9 cellular contexts compared by ENCODE assay signal in genomic region chr17:82053130-82053529, GRCh38. TPM values are rescaled to one million over a fixed set of nuclear protein-coding genes. Genes with fewer than 3 reads are reported as not detected.
A peak's percentile ranks its signal among the peaks of the same experiment; 100 is the strongest.
DNase-seq lines count a peak whose midpoint lies in the region; ATAC-seq and TF ChIP-seq lines count a peak whose summit lies in the region.
"Had no signal": no experiment of that assay in that cellular context is flagged by ENCODE, and none has a peak within 500 bp of the region (broad histone marks: within the 10 kb centered on the region; RNA-seq: fewer than 3 reads in every experiment).

No MANE protein-coding gene starts in this region.

- H3K79me2 ChIP-seq in DND-41 (ENCODE audit: insufficient read depth, low read length) (peaks cover 40% of the 10 kb centered on the region), PC-3 (ENCODE audit: low read length) (peaks cover 28% of the 10 kb centered on the region)

- H3K27ac ChIP-seq in DND-41 (ENCODE audit: low read length): no peak overlapping the region; the same call in 1 of the 2 replicates
- no peak overlapping the region for H3K27ac ChIP-seq in PC-3 (ENCODE audit: low read length)
- H3K27ac ChIP-seq in effector memory CD4-positive, alpha-beta T cell (ENCODE audit: insufficient read depth, low read length, poor library complexity, severe bottlenecking): no peak overlapping the region
- H3K27ac ChIP-seq in vagina: no peak overlapping the region

- peak overlapping the region; percentile 92 for H3K4me2 ChIP-seq in DND-41 (ENCODE audit: insufficient read depth, low read length)
- peak overlapping the region; percentile 99 for H3K4me2 ChIP-seq in PC-3 (ENCODE audit: low read length)

- H3K4me3 ChIP-seq in DND-41 (ENCODE audit: low read depth in 1 of 2, low read length in 2 of 2): peak overlapping the region in 1 of 2 experiments; percentile 99; a peak in 3 of 4 replicates
- H3K4me3 ChIP-seq in PC-3 (ENCODE audit: low read length): peak overlapping the region; percentile 100
- H3K4me3 ChIP-seq in effector memory CD4-positive, alpha-beta T cell (ENCODE audit: insufficient read depth, low read depth, low read length, poor library complexity, severe bottlenecking): peak overlapping the region; percentile 71
- H3K4me3 ChIP-seq in vagina: peak overlapping the region in 1 of 2 donors; percentile 72

- H3F3A ChIP-seq in PC-3 (ENCODE audit: low read length, unreplicated experiment): no peaks in the 10 kb centered on the region

- BruUV-seq in PC-3 (replicated peaks; lab: Mats Ljungman, UMichigan): TSS peak; percentile 22

- H3K9me3 ChIP-seq in DND-41 (ENCODE audit: insufficient read depth, low read length, severe bottlenecking) (no peaks in the 10 kb centered on the region), PC-3 (ENCODE audit: low read length) (no peaks in the 10 kb centered on the region), vagina (no peaks in the 10 kb centered on the region)
- no peaks in the 10 kb centered on the region for H3K9me3 ChIP-seq in effector memory CD4-positive, alpha-beta T cell (ENCODE audit: control insufficient read depth, low read length)

- H3K27me3 ChIP-seq in DND-41 (ENCODE audit: insufficient read depth, low read length, poor library complexity): no peaks in the 10 kb centered on the region
- no peaks in the 10 kb centered on the region for H3K27me3 ChIP-seq in PC-3 (ENCODE audit: low read length)
- H3K27me3 ChIP-seq in effector memory CD4-positive, alpha-beta T cell (replicated peaks; ENCODE audit: control insufficient read depth, insufficient read depth, low read length, poor library complexity, severe bottlenecking): no peaks in the 10 kb centered on the region
- H3K27me3 ChIP-seq in vagina: no peaks in the 10 kb centered on the region

- H3K27ac Mint-ChIP-seq in osteocyte (ENCODE audit: unreplicated experiment): no peak overlapping the region

- DNase-seq in DND-41 (no peak), PC-3 (no peak), osteocyte (ENCODE audit: extremely low spot score, unreplicated experiment) (no peak), activated gamma-delta T cell treated with Interleukin-2 at 50 U/mL for 16 hours (no peak), SW480 (ENCODE audit: low spot score) (no peak), vagina (ENCODE audit: extremely low spot score in 2 of 2) (no peak)
- no peak for DNase-seq in effector memory CD4-positive, alpha-beta T cell
- DNase-seq: mesendoderm had no signal

- ATAC-seq in DND-41 (ENCODE audit: insufficient read depth, low read depth) (no peak), PC-3 (no peak), GM18873 (IDR thresholded peaks at IDR 0.05; ENCODE audit: low FRiP score, unreplicated experiment) (no peak)

- POLR2A ChIA-PET in PC-3 (lab: Charles Lee; ENCODE audit: unreplicated experiment): no interaction called here

- TF ChIP-seq POLR2A in vagina (IDR thresholded peaks at IDR 0.05): no peak

- H3K36me3 Mint-ChIP-seq in osteocyte (ENCODE audit: unreplicated experiment): peaks cover 13% of the 10 kb centered on the region

- peaks cover 17% of the 10 kb centered on the region for H3K4me1 Mint-ChIP-seq in osteocyte (ENCODE audit: unreplicated experiment)

- H3K36me3 ChIP-seq in DND-41 (ENCODE audit: insufficient read depth, low read length) (peaks cover 70% of the 10 kb centered on the region), PC-3 (ENCODE audit: low read depth, low read length) (peaks cover 21% of the 10 kb centered on the region), vagina (peaks cover 0 to 57% of the 10 kb centered on the region in 2 donors)
- peaks cover 42% of the 10 kb centered on the region for H3K36me3 ChIP-seq in effector memory CD4-positive, alpha-beta T cell (ENCODE audit: control insufficient read depth, insufficient read depth, low read length)

- intact Hi-C loops in PC-3 (cut with micrococcal nuclease) (no loop called here), vagina (cut with DNase I) (no loop called here)

- no peaks in the 10 kb centered on the region for H3K27me3 Mint-ChIP-seq in osteocyte (ENCODE audit: unreplicated experiment)

- H2AFZ ChIP-seq in DND-41 (ENCODE audit: low read depth, low read length) (no peak overlapping the region), PC-3 (ENCODE audit: low read length) (no peak overlapping the region)

- H3K4me3 Mint-ChIP-seq in osteocyte (ENCODE audit: unreplicated experiment): peak overlapping the region; percentile 78

- H3K4me1 ChIP-seq in DND-41 (ENCODE audit: insufficient read depth, low read length) (peaks cover 49% of the 10 kb centered on the region), PC-3 (ENCODE audit: insufficient read depth, low read length) (peaks cover 8% of the 10 kb centered on the region; the same call in 1 of the 2 replicates), vagina (peaks cover 39% of the 10 kb centered on the region)
- peaks cover 25% of the 10 kb centered on the region for H3K4me1 ChIP-seq in effector memory CD4-positive, alpha-beta T cell (ENCODE audit: control insufficient read depth, insufficient read depth, low read length, poor library complexity, severe bottlenecking)

- H3K9me3 Mint-ChIP-seq in osteocyte (ENCODE audit: unreplicated experiment): no peaks in the 10 kb centered on the region

- TF ChIP-seq CTCF in DND-41 (IDR thresholded peaks at IDR 0.05; ENCODE audit: borderline replicate concordance, extremely low read depth, low read length, poor library complexity, severe bottlenecking) (no peak), PC-3 (conservative IDR thresholded peaks at IDR 0.05; ENCODE audit: low read depth, low read length) (no peak), osteocyte (IDR thresholded peaks at IDR 0.05) (no peak), vagina (IDR thresholded peaks at IDR 0.05) (no peak)

- H3K9ac ChIP-seq in DND-41 (ENCODE audit: low read depth, low read length): peak overlapping the region; percentile 88
- peak overlapping the region; percentile 92; the same call in 1 of the 2 replicates for H3K9ac ChIP-seq in PC-3 (ENCODE audit: low read length)

- no peaks in the 10 kb centered on the region for H3K9me2 ChIP-seq in PC-3 (replicated peaks; ENCODE audit: low read length)

- CTCF ChIA-PET in PC-3 (lab: Charles Lee): interaction anchor here (0.7 kb wide), 1 partner anchor 94 kb away, joined by 3 read pairs; no protein-coding TSS in a partner anchor

- H4K20me1 ChIP-seq in DND-41 (ENCODE audit: insufficient read depth, low read length): peaks cover 49% of the 10 kb centered on the region
- no peaks in the 10 kb centered on the region for H4K20me1 ChIP-seq in PC-3 (ENCODE audit: low read length)

RNA-seq across cellular contexts. Expression of gene GPS1, which starts 1.4 kb away (rescaled TPM):
- total RNA-seq in PC-3 (2014; rRNA removed) (240 and 287 TPM in 2 replicates), osteocyte (100 and 108 TPM in 2 replicates), vagina (80.3 TPM)

RNA-seq across cellular contexts. Expression of gene RFNG, which starts 1.5 kb away (rescaled TPM):
- total RNA-seq in PC-3 (2014; rRNA removed) (46.7 and 46.8 TPM in 2 replicates), osteocyte (37.3 and 41.0 TPM in 2 replicates), vagina (61.4 TPM)

RNA-seq across cellular contexts. Expression of gene DUS1L, which starts 12.5 kb away (rescaled TPM):
- total RNA-seq in PC-3 (2014; rRNA removed) (205 and 262 TPM in 2 replicates), osteocyte (69.3 and 73.3 TPM in 2 replicates), vagina (72.4 TPM)

RNA-seq across cellular contexts. Expression of gene DCXR, which starts 15.6 kb away (rescaled TPM):
- 135 and 142 TPM in 2 replicates for total RNA-seq in PC-3 (2014; rRNA removed)
- total RNA-seq in osteocyte: 69.0 and 71.0 TPM in 2 replicates
- total RNA-seq in vagina: 106 TPM

RNA-seq across cellular contexts. Expression of gene RAC3, which starts 21.7 kb away (rescaled TPM):
- 46.8 and 52.2 TPM in 2 replicates for total RNA-seq in PC-3 (2014; rRNA removed)
- total RNA-seq in osteocyte: 19.4 and 21.8 TPM in 2 replicates
- total RNA-seq in vagina: 12.8 TPM
